2 cellular contexts compared by ENCODE assay signal in the genomic region with DNA sequence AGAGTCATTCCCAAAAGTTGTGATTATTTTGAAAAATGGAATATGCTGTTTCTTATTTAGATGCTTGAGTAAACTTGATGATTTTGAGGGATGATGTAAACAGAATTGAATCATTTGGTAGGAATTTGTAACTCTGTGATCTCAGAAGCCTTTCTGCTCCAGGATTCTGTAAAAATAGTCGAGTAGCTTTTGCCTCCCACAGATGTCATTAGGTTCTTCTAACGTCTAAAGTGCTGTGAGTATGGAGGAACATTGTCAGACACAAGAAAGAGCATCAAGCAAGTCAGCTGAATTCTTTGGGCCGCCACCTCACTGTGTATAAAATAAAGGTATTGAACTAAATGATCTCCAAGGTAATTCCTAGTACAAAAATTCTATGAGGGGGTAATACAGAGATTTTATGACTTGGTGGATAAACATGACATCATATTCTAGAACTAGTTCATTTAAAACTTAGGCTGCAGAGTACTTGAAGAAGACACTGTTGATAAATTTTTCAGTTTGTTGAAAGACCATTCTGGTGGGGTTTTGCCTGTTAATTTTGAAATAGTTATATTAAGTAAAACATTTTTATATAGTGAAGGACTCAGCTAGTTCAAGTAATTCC.
TF ChIP-seq lines count a peak whose summit lies in the region.

No MANE protein-coding gene starts in this region.

TF ChIP-seq in HCT116, 20 proteins besides CTCF, POLR2A, EP300 and RAD21:
- TF ChIP-seq, protein P1, sequence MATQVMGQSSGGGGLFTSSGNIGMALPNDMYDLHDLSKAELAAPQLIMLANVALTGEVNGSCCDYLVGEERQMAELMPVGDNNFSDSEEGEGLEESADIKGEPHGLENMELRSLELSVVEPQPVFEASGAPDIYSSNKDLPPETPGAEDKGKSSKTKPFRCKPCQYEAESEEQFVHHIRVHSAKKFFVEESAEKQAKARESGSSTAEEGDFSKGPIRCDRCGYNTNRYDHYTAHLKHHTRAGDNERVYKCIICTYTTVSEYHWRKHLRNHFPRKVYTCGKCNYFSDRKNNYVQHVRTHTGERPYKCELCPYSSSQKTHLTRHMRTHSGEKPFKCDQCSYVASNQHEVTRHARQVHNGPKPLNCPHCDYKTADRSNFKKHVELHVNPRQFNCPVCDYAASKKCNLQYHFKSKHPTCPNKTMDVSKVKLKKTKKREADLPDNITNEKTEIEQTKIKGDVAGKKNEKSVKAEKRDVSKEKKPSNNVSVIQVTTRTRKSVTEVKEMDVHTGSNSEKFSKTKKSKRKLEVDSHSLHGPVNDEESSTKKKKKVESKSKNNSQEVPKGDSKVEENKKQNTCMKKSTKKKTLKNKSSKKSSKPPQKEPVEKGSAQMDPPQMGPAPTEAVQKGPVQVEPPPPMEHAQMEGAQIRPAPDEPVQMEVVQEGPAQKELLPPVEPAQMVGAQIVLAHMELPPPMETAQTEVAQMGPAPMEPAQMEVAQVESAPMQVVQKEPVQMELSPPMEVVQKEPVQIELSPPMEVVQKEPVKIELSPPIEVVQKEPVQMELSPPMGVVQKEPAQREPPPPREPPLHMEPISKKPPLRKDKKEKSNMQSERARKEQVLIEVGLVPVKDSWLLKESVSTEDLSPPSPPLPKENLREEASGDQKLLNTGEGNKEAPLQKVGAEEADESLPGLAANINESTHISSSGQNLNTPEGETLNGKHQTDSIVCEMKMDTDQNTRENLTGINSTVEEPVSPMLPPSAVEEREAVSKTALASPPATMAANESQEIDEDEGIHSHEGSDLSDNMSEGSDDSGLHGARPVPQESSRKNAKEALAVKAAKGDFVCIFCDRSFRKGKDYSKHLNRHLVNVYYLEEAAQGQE (IDR thresholded peaks at IDR 0.05; ENCODE audit: low read depth) = no peak
- TF ChIP-seq EGR1 (IDR thresholded peaks at IDR 0.05; ENCODE audit: low read depth) = no peak
- no peak for TF ChIP-seq CBX3 (IDR thresholded peaks at IDR 0.05; ENCODE audit: low read depth)
- TF ChIP-seq EZH2 (IDR thresholded peaks at IDR 0.05) = no peak
- TF ChIP-seq, protein P2, sequence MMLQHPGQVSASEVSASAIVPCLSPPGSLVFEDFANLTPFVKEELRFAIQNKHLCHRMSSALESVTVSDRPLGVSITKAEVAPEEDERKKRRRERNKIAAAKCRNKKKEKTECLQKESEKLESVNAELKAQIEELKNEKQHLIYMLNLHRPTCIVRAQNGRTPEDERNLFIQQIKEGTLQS (IDR thresholded peaks at IDR 0.05) = no peak
- TF ChIP-seq ZNF274 (IDR thresholded peaks at IDR 0.05; ENCODE audit: low read depth, low read length) = no peak

TF ChIP-seq in K562, 482 proteins besides CTCF, POLR2A, EP300 and RAD21:
- TF ChIP-seq, protein P2 (IDR thresholded peaks at IDR 0.05) = 0 out of 2 replicates have a peak, but pooled peaks have one; percentile 30
- TF ChIP-seq, protein P2 (CRISPR knock-in tag; conservative IDR thresholded peaks at IDR 0.05) = no peak
- no peak for TF ChIP-seq KAT8 (IDR thresholded peaks at IDR 0.05; ENCODE audit: low read depth)
